In genomic region chr17:81398170-81398854, GRCh38 we compare ENCODE assay signal across 8 cellular contexts. TPM values are rescaled to one million over a fixed set of nuclear protein-coding genes. Genes with fewer than 3 reads are reported as not detected.
A peak's percentile ranks its signal among the peaks of the same experiment; 100 is the strongest.
DNase-seq lines count a peak whose midpoint lies in the region; ATAC-seq and TF ChIP-seq lines count a peak whose summit lies in the region.

No MANE protein-coding gene starts in this region.

- DNase-seq in COLO668 (lab: John Stamatoyannopoulos, UW; ENCODE audit: unreplicated experiment) (peak; percentile 31), NCI-H526 (lab: John Stamatoyannopoulos, UW) (peak; percentile 73 to 86), natural killer cell (no peak), putamen (ENCODE audit: low spot score) (no peak), OCI-LY7 (ENCODE audit: low spot score) (no peak), mucosa of gallbladder (ENCODE audit: low spot score) (no peak)
- DNase-seq in stimulated activated CD4-positive, alpha-beta T cell treated with anti-CD3 and anti-CD28 coated beads, Interleukin-12 subunit alpha, Interleukin-12 subunit beta, amount 100 ng/mL, for 4 hours = no peak

- no TSS peak for BruUV-seq in OCI-LY7 (replicated peaks; lab: Mats Ljungman, UMichigan)

- no peaks in the 10 kb centered on the region for H3K36me3 Mint-ChIP-seq in natural killer cell

- no peaks in the 10 kb centered on the region for H3K9me3 Mint-ChIP-seq in natural killer cell

- H3K4me3 ChIP-seq in ectodermal cell (ENCODE audit: insufficient read depth, low read depth, low read length) (peak overlapping the region; percentile 86), OCI-LY7 (ENCODE audit: low read depth, low read length, poor library complexity, severe bottlenecking) (no peak overlapping the region)

- no peak for ATAC-seq in natural killer cell

- no peaks in the 10 kb centered on the region for H3K9me2 ChIP-seq in OCI-LY7 (ENCODE audit: insufficient read depth, low read length)

- intact Hi-C loops in natural killer cell (cut with micrococcal nuclease) (loop anchor here (5.0 kb wide), 1 partner anchor 1596 kb away; no protein-coding TSS in a partner anchor), OCI-LY7 (cut with micrococcal nuclease; ENCODE audit: unreplicated experiment) (loop anchor here (10.0 kb wide), 2 partner anchors 116 to 196 kb away; partner anchors contain the start of gene ACTG1)

- H3K9me3 ChIP-seq in ectodermal cell (ENCODE audit: control insufficient read depth, low read length) (no peaks in the 10 kb centered on the region), OCI-LY7 (ENCODE audit: low read length) (no peaks in the 10 kb centered on the region)

- H3K27ac ChIP-seq in ectodermal cell (ENCODE audit: insufficient read depth, low read depth, low read length, poor library complexity, severe bottlenecking) (peak overlapping the region; percentile 99), OCI-LY7 (ENCODE audit: low read depth, low read length, poor library complexity, severe bottlenecking) (no peak overlapping the region)

- CTCF ChIA-PET in OCI-LY7 (lab: Charles Lee; ENCODE audit: unreplicated experiment) = no interaction called here

- H3K36me3 ChIP-seq in ectodermal cell (ENCODE audit: control insufficient read depth, insufficient read depth, low read length) = no peaks in the 10 kb centered on the region
- no peaks in the 10 kb centered on the region for H3K36me3 ChIP-seq in OCI-LY7 (ENCODE audit: insufficient read depth, low read length)

- no peak overlapping the region for H3K4me2 ChIP-seq in OCI-LY7 (ENCODE audit: low read length)

- peaks cover 44% of the 10 kb centered on the region for H3K27me3 ChIP-seq in ectodermal cell (ENCODE audit: control insufficient read depth, insufficient read depth, low read length, poor library complexity, severe bottlenecking)

- peak overlapping the region; percentile 68 to 74 for H3K27ac Mint-ChIP-seq in natural killer cell

- H3K4me1 ChIP-seq in ectodermal cell (ENCODE audit: control insufficient read depth, insufficient read depth, low read length) (peaks cover 38% of the 10 kb centered on the region), OCI-LY7 (ENCODE audit: insufficient read depth, low read length, poor library complexity, severe bottlenecking) (peaks cover 41% of the 10 kb centered on the region)

- no peak overlapping the region for H2AFZ ChIP-seq in OCI-LY7 (ENCODE audit: low read length)

- POLR2A ChIA-PET in OCI-LY7 (lab: Charles Lee) = interaction anchor here (1.2 kb wide), 1 partner anchor 24 kb away, joined by 3 read pairs; no protein-coding TSS in a partner anchor

- peaks cover 0 to 45% of the 10 kb centered on the region in 2 donors for H3K27me3 Mint-ChIP-seq in natural killer cell (ENCODE audit: low read depth in 2 of 2)

- no peaks in the 10 kb centered on the region for H3K79me2 ChIP-seq in OCI-LY7 (ENCODE audit: insufficient read depth, low read depth, low read length)

- no peaks in the 10 kb centered on the region for H4K20me1 ChIP-seq in OCI-LY7 (ENCODE audit: insufficient read depth, low read length)

- H3K4me3 Mint-ChIP-seq in natural killer cell = peak overlapping the region; percentile 97

- peaks cover 38 to 44% of the 10 kb centered on the region in 2 donors for H3K4me1 Mint-ChIP-seq in natural killer cell

- 1% methylated on average over 48 to 49 of the region's 49 CpGs for WGBS in ectodermal cell, 2 experiments

- TF ChIP-seq CTCF in natural killer cell (IDR thresholded peaks at IDR 0.05) (no peak), OCI-LY7 (conservative IDR thresholded peaks at IDR 0.05; ENCODE audit: low read length) (no peak)

RNA-seq across cellular contexts. Expression of gene BAHCC1, which starts 3.1 kb away (rescaled TPM):
- polyA plus RNA-seq in ectodermal cell (2013, experiment 1 of 4) = 26.9 TPM
- 37.1 TPM for polyA plus RNA-seq in ectodermal cell (2013, experiment 2 of 4)
- polyA plus RNA-seq in ectodermal cell (2013, experiment 3 of 4) = 32.4 TPM
- polyA plus RNA-seq in ectodermal cell (2013, experiment 4 of 4) = 38.6 TPM
- 10 to 100 TPM in 1 of 3 donors, 1 to 10 TPM in 2; 2.9 to 17.3 (median 5.7) TPM for total RNA-seq in natural killer cell
- 1.4 and 5.2 TPM in 2 replicates for total RNA-seq in OCI-LY7 (2014; rRNA removed; shearing (Covaris generic))
- total RNA-seq in OCI-LY7 (2022) = 5.5 and 5.7 TPM in 2 replicates
- total RNA-seq in mucosa of gallbladder = 77.4 TPM

Comparison
In these comparisons a context has a peak if more than half of its experiments do, and no peak if none do; other contexts are left out.
1. DNase-seq: peak in COLO668 (single experiment) and NCI-H526 (2 of 2); none in natural killer cell (single experiment), putamen (single experiment), OCI-LY7 (single experiment), mucosa of gallbladder (single experiment) and stimulated activated CD4-positive, alpha-beta T cell treated with anti-CD3 and anti-CD28 coated beads, Interleukin-12 subunit alpha, Interleukin-12 subunit beta, amount 100 ng/mL, for 4 hours (single experiment).